Comparison of ENCODE assay signal across 22 cellular contexts in the genomic region with DNA sequence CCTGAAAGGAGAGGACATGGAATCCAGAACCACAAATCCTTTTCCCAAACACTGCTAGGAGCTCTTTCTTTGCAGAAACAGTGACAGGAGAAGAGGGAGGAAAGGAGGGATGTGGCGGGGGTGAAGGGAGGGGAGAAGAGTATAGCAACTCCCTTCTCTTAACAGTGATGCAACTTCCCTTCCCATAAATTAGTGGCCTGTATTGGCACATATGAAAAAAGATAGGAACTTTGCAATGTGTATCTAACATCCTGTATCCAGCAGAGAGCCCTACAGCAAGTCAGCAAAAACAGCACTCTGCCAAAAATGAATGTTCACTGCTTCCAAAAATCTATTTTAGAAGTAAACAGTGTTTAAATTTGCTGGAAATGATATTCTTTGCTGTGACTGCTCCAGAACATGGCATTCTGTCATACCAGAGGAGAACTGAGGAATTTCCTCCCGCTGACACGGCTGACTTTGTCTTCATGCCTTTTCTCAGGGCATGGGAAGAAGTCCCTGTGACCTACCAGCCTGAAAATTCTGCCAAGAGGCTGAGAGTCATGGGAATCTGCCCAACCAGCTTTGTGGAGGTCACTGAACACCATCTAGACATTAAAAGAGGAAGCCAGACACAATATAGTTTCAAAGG.
A peak's percentile ranks its signal among the peaks of the same experiment; 100 is the strongest.
DNase-seq lines count a peak whose midpoint lies in the region; ATAC-seq and TF ChIP-seq lines count a peak whose summit lies in the region.
"Had no signal": no experiment of that assay in that cellular context is flagged by ENCODE, and none has a peak within 500 bp of the region (broad histone marks: within the 10 kb centered on the region; RNA-seq: fewer than 3 reads in every experiment).

No MANE protein-coding gene starts in this region.

- intact Hi-C loops in heart left ventricle (cut with DNase I) (no loop called here), left ventricle myocardium inferior (cut with micrococcal nuclease) (no loop called here), aorta (cut with DNase I) (no loop called here)

- H3K4me1 ChIP-seq in heart left ventricle, result peaks cover 0 to 19% (median 0%) of the 10 kb centered on the region in 12 donors
- no peaks in the 10 kb centered on the region for H3K4me1 ChIP-seq in left ventricle myocardium inferior
- peaks cover 7 to 12% of the 10 kb centered on the region in 2 donors for H3K4me1 ChIP-seq in aorta (ENCODE audit: control insufficient read depth in 1 of 2, insufficient read depth in 2 of 2, low read length in 2 of 2)
- H3K4me1 ChIP-seq: neural progenitor cell, testis had no signal

- H3K9me3 ChIP-seq in heart left ventricle (no peaks in the 10 kb centered on the region), left ventricle myocardium inferior (replicated peaks) (no peaks in the 10 kb centered on the region), aorta (ENCODE audit: control insufficient read depth, low read length) (no peaks in the 10 kb centered on the region)
- H3K9me3 ChIP-seq: testis had no signal

- no peak for TF ChIP-seq CTCF in heart left ventricle (IDR thresholded peaks at IDR 0.05)
- TF ChIP-seq CTCF in left ventricle myocardium inferior (IDR thresholded peaks at IDR 0.05; ENCODE audit: borderline replicate concordance), result no peak

- WGBS in heart left ventricle, 4 donors, result 46 to 60% (median 54%) methylated on average over 3 of the region's 3 CpGs
- WGBS in aorta, 2 donors, result 8 to 9% methylated on average over 3 of the region's 3 CpGs

- H3K27me3 ChIP-seq in heart left ventricle, result no peaks in the 10 kb centered on the region
- no peaks in the 10 kb centered on the region for H3K27me3 ChIP-seq in left ventricle myocardium inferior (ENCODE audit: low read depth)
- H3K27me3 ChIP-seq in aorta (ENCODE audit: control insufficient read depth in 1 of 2, insufficient read depth in 2 of 2, low read length in 1 of 2), result no peaks in the 10 kb centered on the region
- H3K27me3 ChIP-seq: neural progenitor cell, testis had no signal

- TF ChIP-seq POLR2A in heart left ventricle (IDR thresholded peaks at IDR 0.05), result no peak

- H3K36me3 ChIP-seq in heart left ventricle, result no peaks in the 10 kb centered on the region
- H3K36me3 ChIP-seq in left ventricle myocardium inferior, result no peaks in the 10 kb centered on the region
- no peaks in the 10 kb centered on the region for H3K36me3 ChIP-seq in aorta (ENCODE audit: control insufficient read depth in 1 of 2, insufficient read depth in 2 of 2, low read length in 1 of 2)
- H3K36me3 ChIP-seq: neural progenitor cell had no signal

- H3K27ac ChIP-seq in heart left ventricle, result peak overlapping the region in 1 of 12 donors; percentile 67
- no peak overlapping the region for H3K27ac ChIP-seq in left ventricle myocardium inferior (replicated peaks)
- H3K27ac ChIP-seq in aorta (ENCODE audit: low read depth in 1 of 2, low read length in 2 of 2), result peak overlapping the region; percentile 14 to 82
- H3K27ac ChIP-seq: GM23248, neural progenitor cell, testis had no signal

- H3K4me3 ChIP-seq in heart left ventricle (no peak overlapping the region), left ventricle myocardium inferior (no peak overlapping the region), aorta (ENCODE audit: low read length in 2 of 2) (no peak overlapping the region)
- H3K4me3 ChIP-seq: GM23248, neural progenitor cell, testis had no signal

- DNase-seq in heart left ventricle (no peak), left ventricle myocardium inferior (no peak), UCSD-AML1 (lab: John Stamatoyannopoulos, UW; ENCODE audit: unreplicated experiment) (peak; percentile 18), left lobe of liver (ENCODE audit: low spot score) (no peak), aorta (peak in 1 of 2 donors; percentile 71), dedifferentiated amniotic fluid mesenchymal stem cell (ENCODE audit: extremely low spot score) (no peak), NCI-H774 (lab: John Stamatoyannopoulos, UW) (no peak)
- DNase-seq: activated CD4-positive, alpha-beta T cell treated with anti-CD3 and anti-CD28 coated beads for 48 hours; CD8-positive, alpha-beta T cell; effector CD8-positive, alpha-beta T cell; EL; GM23248; NCI-H2029; NCI-H82; stimulated activated CD4-positive, alpha-beta T cell treated with anti-CD3 and anti-CD28 coated beads, Interleukin-4, amount 100 ng/mL, for 1 hour; stimulated activated CD8-positive, alpha-beta memory T cell treated with anti-CD3 and anti-CD28 coated beads, Interleukin-4, amount 100 ng/mL, for 48 hours; T-helper 2 cell; testis had no signal

- ATAC-seq in heart left ventricle (peak in 3 of 4 donors; percentile 45 to 79 (median 46)), left lobe of liver (peak; percentile 69), aorta (ENCODE audit: low FRiP score) (peak; percentile 56), HG03108 (IDR thresholded peaks at IDR 0.05; ENCODE audit: unreplicated experiment) (no peak)
- ATAC-seq: activated naive CD4-positive, alpha-beta T cell treated with anti-CD3 and anti-CD28 coated beads, Interleukin-2, amount 50 U/mL, for 72 hours; CD8-positive, alpha-beta T cell; sciatic nerve had no signal
